In the genomic region with DNA sequence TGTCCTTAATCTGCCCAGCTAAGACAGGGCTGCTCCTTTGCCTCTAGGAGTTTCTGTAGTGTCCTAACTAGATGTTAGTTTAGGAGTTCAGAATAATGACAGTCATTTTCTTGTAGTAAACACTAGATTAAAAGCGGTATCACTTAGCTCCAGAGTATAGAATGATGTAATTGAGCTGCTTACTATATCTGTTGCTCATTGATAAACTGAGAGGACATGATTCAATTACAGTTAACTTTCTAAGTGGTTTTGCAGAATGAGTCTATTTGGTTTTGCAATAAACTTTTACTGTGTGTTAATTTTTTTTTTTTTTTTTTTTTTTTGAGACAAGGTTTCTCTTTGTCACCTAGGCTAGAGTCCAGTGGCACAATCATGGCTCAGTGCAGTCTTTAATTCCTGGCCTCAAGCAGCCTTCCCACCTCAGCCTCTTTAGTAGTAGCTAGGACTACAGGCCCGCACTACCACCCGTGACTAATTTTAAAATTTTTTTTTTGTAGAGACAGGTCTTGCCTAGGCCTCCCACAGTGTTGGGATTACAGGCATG, we compare ENCODE assay signal across 9 cellular contexts. TPM values are rescaled to one million over a fixed set of nuclear protein-coding genes. Genes with fewer than 3 reads are reported as not detected.
DNase-seq lines count a peak whose midpoint lies in the region; ATAC-seq, FAIRE-seq and TF ChIP-seq lines count a peak whose summit lies in the region.
"Had no signal": no experiment of that assay in that cellular context is flagged by ENCODE, and none has a peak within 500 bp of the region (broad histone marks: within the 10 kb centered on the region; RNA-seq: fewer than 3 reads in every experiment).

No MANE protein-coding gene starts in this region.

- intact Hi-C loops in PC-3 (cut with micrococcal nuclease): loop anchor here (5.0 kb wide), 1 partner anchor 313 kb away; the partner anchor contains the start of gene MTPN

- H3K4me3 ChIP-seq in GM23338 (peak overlapping the region; percentile 97; the same call in 1 of the 2 replicates), PC-3 (ENCODE audit: low read length) (peak overlapping the region; percentile 81), bronchial epithelial cell (ENCODE audit: low read depth, low read length) (no peak overlapping the region), suprapubic skin (no peak overlapping the region)

- WGBS in suprapubic skin: 62% methylated on average over 3 of the region's 3 CpGs

- ATAC-seq in GM23338 (no peak), PC-3 (no peak), HG02571 (IDR thresholded peaks at IDR 0.05; ENCODE audit: unreplicated experiment) (no peak), GM18520 (IDR thresholded peaks at IDR 0.05; ENCODE audit: unreplicated experiment) (no peak)

- peaks cover 26% of the 10 kb centered on the region for H3K36me3 Mint-ChIP-seq in GM23338 (ENCODE audit: low read depth)
- peaks cover 5% of the 10 kb centered on the region for H3K36me3 Mint-ChIP-seq in progenitor cell of endocrine pancreas (ENCODE audit: insufficient read depth)

- H3K9ac ChIP-seq in PC-3 (ENCODE audit: low read length): peak overlapping the region; percentile 98; the same call in 1 of the 2 replicates

- H3K27me3 ChIP-seq in GM23338 (ENCODE audit: insufficient read depth): no peaks in the 10 kb centered on the region
- H3K27me3 ChIP-seq in PC-3 (ENCODE audit: low read length): no peaks in the 10 kb centered on the region
- no peaks in the 10 kb centered on the region for H3K27me3 ChIP-seq in bronchial epithelial cell (ENCODE audit: control insufficient read depth, insufficient read depth, low read length)
- no peaks in the 10 kb centered on the region for H3K27me3 ChIP-seq in suprapubic skin

- H3F3A ChIP-seq in GM23338 (replicated peaks; ENCODE audit: low read depth) (peaks cover 13% of the 10 kb centered on the region; the same call in 1 of the 2 replicates), PC-3 (ENCODE audit: low read length, unreplicated experiment) (no peaks in the 10 kb centered on the region)

- CTCF ChIA-PET in PC-3 (lab: Charles Lee): no interaction called here

- H3K27ac Mint-ChIP-seq in GM23338: peak overlapping the region; percentile 65; the same call in 1 of the 2 replicates
- peak overlapping the region; percentile 64 for H3K27ac Mint-ChIP-seq in progenitor cell of endocrine pancreas

- H3K9me3 ChIP-seq in PC-3 (ENCODE audit: low read length): no peaks in the 10 kb centered on the region
- H3K9me3 ChIP-seq in suprapubic skin: no peaks in the 10 kb centered on the region

- H3K4me3 Mint-ChIP-seq in GM23338 (peak overlapping the region; percentile 98), progenitor cell of endocrine pancreas (ENCODE audit: low read depth) (peak overlapping the region; percentile 95)

- no peak overlapping the region for H3K27ac ChIP-seq in GM23338 (ENCODE audit: low read depth)
- H3K27ac ChIP-seq in PC-3 (ENCODE audit: low read length): no peak overlapping the region; the same call in 1 of the 2 replicates
- H3K27ac ChIP-seq in suprapubic skin: no peak overlapping the region

- POLR2A ChIA-PET in PC-3 (lab: Charles Lee; ENCODE audit: unreplicated experiment): interaction anchor here (0.6 kb wide), 1 partner anchor 1943 kb away, joined by 6 read pairs; no protein-coding TSS in a partner anchor

- DNase-seq in GM23338 (ENCODE audit: low spot score) (no peak), PC-3 (no peak), bronchial epithelial cell (ENCODE audit: low read depth) (peak; percentile 56), progenitor cell of endocrine pancreas (ENCODE audit: low spot score, unreplicated experiment) (no peak), suprapubic skin (ENCODE audit: low spot score in 2 of 2) (no peak)
- DNase-seq in activated effector memory CD4-positive, alpha-beta T cell treated with Interleukin-2 at 50 U/mL for 16 hours: no peak
- DNase-seq: nucleus accumbens had no signal

- H2AFZ ChIP-seq in GM23338 (no peak overlapping the region), PC-3 (ENCODE audit: low read length) (no peak overlapping the region)

- H3K27me3 Mint-ChIP-seq in GM23338 (ENCODE audit: insufficient read depth, low read depth, poor library complexity) (peaks cover 4% of the 10 kb centered on the region), progenitor cell of endocrine pancreas (no peaks in the 10 kb centered on the region)

- H3K79me2 ChIP-seq in GM23338 (replicated peaks; ENCODE audit: insufficient read depth) (peaks cover 67% of the 10 kb centered on the region), PC-3 (ENCODE audit: low read length) (peaks cover 68% of the 10 kb centered on the region)

- H3K4me1 ChIP-seq in GM23338 (ENCODE audit: insufficient read depth) (peaks cover 13% of the 10 kb centered on the region), PC-3 (ENCODE audit: insufficient read depth, low read length) (peaks cover 15% of the 10 kb centered on the region), suprapubic skin (peaks cover 19% of the 10 kb centered on the region)

- TF ChIP-seq EP300 in suprapubic skin (IDR thresholded peaks at IDR 0.05): no peak

- TF ChIP-seq POLR2A in suprapubic skin (IDR thresholded peaks at IDR 0.05): no peak

- no peak for FAIRE-seq in bronchial epithelial cell (lab: Jason Lieb, UNC)

- no peaks in the 10 kb centered on the region for H4K20me1 ChIP-seq in GM23338 (replicated peaks; ENCODE audit: insufficient read depth)
- H4K20me1 ChIP-seq in PC-3 (ENCODE audit: low read length): no peaks in the 10 kb centered on the region

- no peak for TF ChIP-seq CTCF in GM23338 (conservative IDR thresholded peaks at IDR 0.05; ENCODE audit: low read depth in 2 of 2)
- no peak for TF ChIP-seq CTCF in PC-3 (conservative IDR thresholded peaks at IDR 0.05; ENCODE audit: low read depth, low read length)
- TF ChIP-seq CTCF in bronchial epithelial cell (IDR thresholded peaks at IDR 0.05; ENCODE audit: insufficient read depth, low read length, severe bottlenecking): no peak
- no peak for TF ChIP-seq CTCF in progenitor cell of endocrine pancreas (IDR thresholded peaks at IDR 0.05; ENCODE audit: unreplicated experiment)
- no peak for TF ChIP-seq CTCF in suprapubic skin (IDR thresholded peaks at IDR 0.05)

- H3K4me2 ChIP-seq in GM23338: peak overlapping the region; percentile 91
- peak overlapping the region; percentile 91 for H3K4me2 ChIP-seq in PC-3 (ENCODE audit: low read length)

- no TSS peak for BruUV-seq in PC-3 (replicated peaks; lab: Mats Ljungman, UMichigan)

- no peaks in the 10 kb centered on the region for H3K36me3 ChIP-seq in GM23338 (ENCODE audit: insufficient read depth)
- H3K36me3 ChIP-seq in PC-3 (ENCODE audit: low read depth, low read length): no peaks in the 10 kb centered on the region
- H3K36me3 ChIP-seq in bronchial epithelial cell (ENCODE audit: control insufficient read depth, insufficient read depth, low read length): no peaks in the 10 kb centered on the region
- no peaks in the 10 kb centered on the region for H3K36me3 ChIP-seq in suprapubic skin

- H3K9me2 ChIP-seq in GM23338 (ENCODE audit: insufficient read depth): no peaks in the 10 kb centered on the region
- H3K9me2 ChIP-seq in PC-3 (replicated peaks; ENCODE audit: low read length): no peaks in the 10 kb centered on the region

- H3K9me3 Mint-ChIP-seq in GM23338 (no peaks in the 10 kb centered on the region; the same call in 2 of the 3 replicates), progenitor cell of endocrine pancreas (ENCODE audit: low read depth) (no peaks in the 10 kb centered on the region)

- H3K4me1 Mint-ChIP-seq in GM23338 (peaks cover 13% of the 10 kb centered on the region; the same call in 2 of the 3 replicates), progenitor cell of endocrine pancreas (ENCODE audit: low read depth) (peaks cover 9% of the 10 kb centered on the region)

RNA-seq across cellular contexts. Expression of gene STMP1, which starts 1.8 kb away (rescaled TPM):
- total RNA-seq in GM23338 (2014; rRNA removed; shearing (Covaris generic)): 23.0 and 25.1 TPM in 2 replicates
- 71.8 and 78.4 TPM in 2 replicates for polyA plus RNA-seq in GM23338 (2016; fragmentation: Nextera tagmentation; extraction: Ambion mirVana)
- total RNA-seq in PC-3 (2014; rRNA removed) (7.1 and 8.8 TPM in 2 replicates), bronchial epithelial cell (7.4 and 11.5 TPM in 2 replicates), progenitor cell of endocrine pancreas (63.3 and 64.0 TPM in 2 replicates), suprapubic skin (10 to 100 TPM; 15.0 to 24.7 (median 16.3) TPM)

Comparison
In these comparisons a context has a peak if more than half of its experiments do, and no peak if none do; other contexts are left out.
1. H3K4me3 ChIP-seq: peak in GM23338 (single experiment) and PC-3 (single experiment); none in bronchial epithelial cell (single experiment) and suprapubic skin (single experiment).